In the genomic region with DNA sequence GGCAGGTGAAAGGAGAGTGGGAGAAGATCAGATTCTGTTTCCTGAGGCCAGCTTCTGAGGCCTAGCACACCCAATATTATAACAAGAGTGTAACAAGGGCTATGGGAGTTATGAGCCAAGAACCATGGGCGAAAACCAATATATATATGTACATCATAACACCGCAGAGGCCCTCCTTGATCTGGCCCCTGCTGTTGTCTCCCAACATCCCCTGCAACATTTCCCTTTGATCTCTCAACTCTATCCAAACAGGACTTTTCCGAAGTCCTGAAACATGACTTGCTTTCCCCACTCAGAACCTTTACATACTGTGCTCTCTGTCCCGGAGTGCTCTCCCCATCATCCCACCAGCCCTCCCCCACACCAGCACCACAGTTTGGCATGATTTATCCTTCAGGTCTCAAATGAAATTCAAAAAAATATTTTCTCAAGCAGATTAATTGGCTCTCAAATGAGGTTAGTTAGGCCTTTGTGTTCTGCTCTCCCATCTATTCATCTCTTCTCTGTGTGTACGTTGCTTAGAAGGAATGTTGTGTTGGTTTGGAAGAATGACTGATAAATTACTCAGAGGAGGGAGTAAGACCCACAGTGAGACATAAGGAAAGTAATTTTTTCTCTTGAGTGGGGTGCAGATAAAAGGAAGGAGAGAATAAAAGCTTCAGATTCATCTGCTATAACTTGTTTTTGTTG, we compare ENCODE assay signal across 15 cellular contexts. TPM values are rescaled to one million over a fixed set of nuclear protein-coding genes. Genes with fewer than 3 reads are reported as not detected.
DNase-seq lines count a peak whose midpoint lies in the region; TF ChIP-seq lines count a peak whose summit lies in the region.
"Had no signal": no experiment of that assay in that cellular context is flagged by ENCODE, and none has a peak within 500 bp of the region (broad histone marks: within the 10 kb centered on the region; RNA-seq: fewer than 3 reads in every experiment).

No MANE protein-coding gene starts in this region.

- no peaks in the 10 kb centered on the region for H3K9me3 ChIP-seq in right atrium auricular region
- H3K9me3 ChIP-seq: BE2C had no signal

- H3K4me3 Mint-ChIP-seq in HFFc6 = peak overlapping the region; percentile 14; the same call in 1 of the 2 replicates

- no peaks in the 10 kb centered on the region for H3K27me3 ChIP-seq in ACC112 (ENCODE audit: insufficient read depth, low read length)
- H3K27me3 ChIP-seq in right atrium auricular region = no peaks in the 10 kb centered on the region
- H3K27me3 ChIP-seq: BE2C had no signal

- H3K4me1 ChIP-seq in ACC112 (ENCODE audit: control insufficient read depth, insufficient read depth, low read length, unreplicated experiment) (peaks cover 16% of the 10 kb centered on the region), right atrium auricular region (no peaks in the 10 kb centered on the region)
- H3K4me1 ChIP-seq: BE2C had no signal

- H3K36me3 ChIP-seq in ACC112 (ENCODE audit: insufficient read depth, low read length) (no peaks in the 10 kb centered on the region), right atrium auricular region (no peaks in the 10 kb centered on the region)
- H3K36me3 ChIP-seq: BE2C had no signal

- in situ Hi-C loops in astrocyte of the cerebellum (cut with HindIII; ENCODE audit: low sequenced_read_pairs) = no loop called here

- H3K27ac Mint-ChIP-seq in HFFc6 = peak overlapping the region; percentile 96

- H3K27me3 Mint-ChIP-seq in HFFc6 (ENCODE audit: insufficient read depth) = no peaks in the 10 kb centered on the region

- H3K79me2 ChIP-seq in ACC112 (ENCODE audit: control insufficient read depth, insufficient read depth, low read length, unreplicated experiment) = no peaks in the 10 kb centered on the region

- H3K4me1 Mint-ChIP-seq in HFFc6 (ENCODE audit: low read depth) = peaks cover 55% of the 10 kb centered on the region

- H2AFZ ChIP-seq in ACC112 (ENCODE audit: low read length, unreplicated experiment) = no peak overlapping the region

- H3K9me3 Mint-ChIP-seq in HFFc6 = no peaks in the 10 kb centered on the region

- no peaks in the 10 kb centered on the region for H3K36me3 Mint-ChIP-seq in HFFc6 (ENCODE audit: low read depth)

- DNase-seq in HFFc6 (peak; percentile 77), astrocyte of the cerebellum (ENCODE audit: low read depth) (peak; percentile 52), kidney glomerular epithelial cell (lab: John Stamatoyannopoulos, UW) (peak; percentile 83), retina (no peak), KG1 (lab: John Stamatoyannopoulos, UW) (no peak), NCI-H1694 treated with DMSO at 0.1 percent for 48 hours (lab: John Stamatoyannopoulos, UW) (no peak), right atrium auricular region (ENCODE audit: low spot score) (no peak)
- DNase-seq: activated effector memory CD4-positive, alpha-beta T cell treated with anti-CD3 and anti-CD28 coated beads, Interleukin-2, amount 50 U/mL, for 16 hours; BE2C; central memory CD4-positive, alpha-beta T cell; Kasumi-1; NCI-H187 treated with DMSO at 0.1 percent for 48 hours; NCI-H748 treated with DMSO at 0.1 percent for 48 hours; nucleus accumbens had no signal

- no peak overlapping the region for H3K4me3 ChIP-seq in ACC112 (ENCODE audit: low read depth, low read length)
- no peak overlapping the region for H3K4me3 ChIP-seq in astrocyte of the cerebellum (ENCODE audit: low read depth, low read length)
- no peak overlapping the region for H3K4me3 ChIP-seq in right atrium auricular region

- TF ChIP-seq CTCF in HFFc6 (IDR thresholded peaks at IDR 0.05) = no peak
- no peak for TF ChIP-seq CTCF in astrocyte of the cerebellum (IDR thresholded peaks at IDR 0.05; ENCODE audit: low read depth, low read length, missing control alignments)
- TF ChIP-seq CTCF in right atrium auricular region (IDR thresholded peaks at IDR 0.05) = no peak

- H3K27ac ChIP-seq in ACC112 (ENCODE audit: low read depth, low read length) (peak overlapping the region; percentile 78), right atrium auricular region (no peak overlapping the region)

RNA-seq across cellular contexts. Expression of a gene that starts 17.6 kb away (rescaled TPM):
- 10 to 100 TPM; 26.4 to 34.9 (median 31.5) TPM for total RNA-seq in HFFc6 (2021; fragmentation: NEBNext Ultra II Directional; extraction: Animal tissue kit (Norgen Biotek cat#: 25700))
- 10 to 100 TPM; 18.3 to 19.7 TPM for total RNA-seq in right atrium auricular region

RNA-seq across cellular contexts. Expression of a gene that starts 58.1 kb away (rescaled TPM):
- total RNA-seq in HFFc6 (2021; fragmentation: NEBNext Ultra II Directional; extraction: Animal tissue kit (Norgen Biotek cat#: 25700)) = 1 to 10 TPM; 4.4 to 6.4 (median 5.9) TPM
- 1 to 10 TPM; 4.9 to 6.8 TPM for total RNA-seq in right atrium auricular region

Comparison
In these comparisons a context has a peak if more than half of its experiments do, and no peak if none do; other contexts are left out.
1. DNase-seq: peak in HFFc6 (single experiment), astrocyte of the cerebellum (single experiment) and kidney glomerular epithelial cell (single experiment); none in retina (single experiment), KG1 (single experiment), NCI-H1694 treated with DMSO at 0.1 percent for 48 hours (single experiment) and right atrium auricular region (single experiment).